In the genomic region with DNA sequence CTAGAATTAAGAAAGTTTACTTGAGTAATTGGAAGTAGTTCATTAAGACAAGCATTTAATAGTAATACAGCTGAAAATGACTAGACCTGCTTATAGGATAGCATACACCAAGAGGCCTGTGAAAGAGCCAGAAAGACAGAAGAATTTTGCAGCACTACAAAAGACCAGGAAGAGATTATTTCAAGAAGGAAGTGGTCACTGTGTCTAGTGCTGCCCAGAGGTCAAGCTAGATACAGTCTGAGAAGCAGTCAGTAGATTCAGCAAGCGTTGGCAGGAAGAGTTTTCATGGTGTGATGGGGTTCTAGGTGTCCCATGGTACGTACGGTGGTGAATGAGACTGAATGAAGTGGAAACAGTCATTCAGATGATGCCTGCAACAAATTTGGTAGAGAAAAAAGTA, we compare ENCODE assay signal across 30 cellular contexts.
"Had no signal": no experiment of that assay in that cellular context is flagged by ENCODE, and none has a peak within 500 bp of the region (broad histone marks: within the 10 kb centered on the region; RNA-seq: fewer than 3 reads in every experiment).

No MANE protein-coding gene starts in this region.

- H3K4me3 ChIP-seq: adrenal gland, body of pancreas, esophagus muscularis mucosa, left lung, lower lobe of right lung, neural progenitor cell, right atrium auricular region, smooth muscle cell, stomach, thyroid gland, upper lobe of left lung had no signal

- ATAC-seq: body of pancreas; foreskin keratinocyte; left lung; lower lobe of right lung; natural killer cell; stimulated activated memory B cell treated with anti-CD40 and anti-IgM and Interleukin-4, amounts not matched to agents 10 μg/mL and 1 μg/mL and 100 μg/mL, for 72 hours had no signal

- DNase-seq: activated CD4-positive, alpha-beta T cell treated with anti-CD3 and anti-CD28 coated beads for 4 hours; activated CD4-positive, alpha-beta T cell treated with anti-CD3 and anti-CD28 coated beads, Interleukin-2, amount 50 U/mL, for 4 hours; activated effector memory CD4-positive, alpha-beta T cell treated with anti-CD3 and anti-CD28 coated beads, Interleukin-2, amount 50 U/mL, for 16 hours; activated naive CD4-positive, alpha-beta T cell treated with anti-CD3 and anti-CD28 coated beads for 36 hours; activated naive CD8-positive, alpha-beta T cell treated with anti-CD3 and anti-CD28 coated beads for 36 hours; adrenal gland; aorta; body of pancreas; dermis blood vessel endothelial cell; effector CD4-positive, alpha-beta T cell; foreskin keratinocyte; glutamatergic neuron; left lung; lower lobe of right lung; mesenchymal stem cell; natural killer cell; occipital lobe; stimulated activated CD4-positive, alpha-beta T cell treated with anti-CD3 and anti-CD28 coated beads, Interleukin-1b, Interleukin-23, amount 100 ng/mL, for 48 hours; stimulated activated CD4-positive, alpha-beta T cell treated with anti-CD3 and anti-CD28 coated beads, Interleukin-4, amount 100 ng/mL, for 4 hours; stimulated activated CD8-positive, alpha-beta memory T cell treated with anti-CD3 and anti-CD28 coated beads, Interleukin-4, amount 100 ng/mL, for 48 hours; stomach; thyroid gland; upper lobe of left lung had no signal

- FAIRE-seq: colon, islet of Langerhans had no signal
